Comparison of ENCODE assay signal across 15 cellular contexts in the genomic region with DNA sequence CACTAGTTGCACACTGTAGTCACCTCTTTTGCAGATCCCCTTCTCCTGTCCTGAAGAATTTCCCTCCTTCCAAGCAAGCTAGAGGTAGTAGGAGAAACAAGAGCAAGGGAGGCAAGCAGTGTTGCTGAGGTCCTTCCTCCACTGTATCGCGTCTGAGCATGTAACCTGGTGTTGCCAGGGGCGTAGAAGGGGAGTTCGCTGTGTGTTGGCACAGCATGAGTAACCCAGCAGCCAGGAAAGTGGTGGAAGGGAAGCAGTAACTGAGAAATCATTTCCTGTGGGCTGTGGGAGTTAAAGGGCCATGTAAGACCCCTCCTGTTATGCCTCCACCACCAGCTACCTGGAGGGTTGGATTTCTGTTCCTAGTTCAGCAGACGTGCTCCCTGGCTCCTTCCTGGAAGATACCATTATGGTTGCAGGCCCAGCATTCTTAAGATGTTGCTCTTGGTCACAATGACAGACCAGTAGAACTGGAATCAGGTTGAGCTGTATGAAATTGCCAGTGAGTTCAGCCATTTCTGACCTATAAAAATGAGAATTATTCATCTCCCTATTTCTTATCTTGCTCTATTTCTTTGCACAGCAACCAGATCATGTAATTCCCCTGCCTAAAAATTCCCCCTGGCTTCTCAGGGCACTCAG.
DNase-seq lines count a peak whose midpoint lies in the region; ATAC-seq and TF ChIP-seq lines count a peak whose summit lies in the region.
"Had no signal": no experiment of that assay in that cellular context is flagged by ENCODE, and none has a peak within 500 bp of the region (broad histone marks: within the 10 kb centered on the region; RNA-seq: fewer than 3 reads in every experiment).

No MANE protein-coding gene starts in this region.

- no peak overlapping the region for H3K4me3 ChIP-seq in mammary epithelial cell (replicated peaks in 1 of 3; ENCODE audit: insufficient read depth in 1 of 3, low read depth in 2 of 3, low read length in 3 of 3)
- no peak overlapping the region for H3K4me3 ChIP-seq in esophagus muscularis mucosa
- H3K4me3 ChIP-seq in tibial artery: no peak overlapping the region
- H3K4me3 ChIP-seq: GM23338 had no signal

- peaks cover 3% of the 10 kb centered on the region for H3K36me3 ChIP-seq in mammary epithelial cell (ENCODE audit: insufficient read depth, low read length)
- no peaks in the 10 kb centered on the region for H3K36me3 ChIP-seq in esophagus muscularis mucosa
- H3K36me3 ChIP-seq in tibial artery: no peaks in the 10 kb centered on the region

- H3K9me3 ChIP-seq in mammary epithelial cell (replicated peaks; ENCODE audit: insufficient read depth, low read length): no peaks in the 10 kb centered on the region
- H3K9me3 ChIP-seq in esophagus muscularis mucosa: no peaks in the 10 kb centered on the region
- no peaks in the 10 kb centered on the region for H3K9me3 ChIP-seq in tibial artery

- DNase-seq in KBM-7 (peak; percentile 27), mammary epithelial cell (peak; percentile 46), esophagus muscularis mucosa (ENCODE audit: extremely low spot score) (peak; percentile 89), kidney tubule cell (ENCODE audit: low spot score) (peak; percentile 7), iPS-NIHi7 (ENCODE audit: extremely low spot score) (no peak), tibial artery (no peak), mesothelial cell of epicardium (ENCODE audit: low spot score in 2 of 2, unreplicated experiment in 2 of 2) (no peak)
- DNase-seq: C1 segment of cervical spinal cord; Calu3; CD4-positive, alpha-beta T cell; DMS79; H9 had no signal

- CTCF ChIA-PET in mammary epithelial cell (lab: Charles Lee; ENCODE audit: low non-redundant PET): no interaction called here

- H3K27ac Mint-ChIP-seq in mesothelial cell of epicardium: no peak overlapping the region
- H3K27ac Mint-ChIP-seq: B cell; CD4-positive, alpha-beta T cell; GM23338 had no signal

- peak overlapping the region; percentile 61 for H2AFZ ChIP-seq in mammary epithelial cell (ENCODE audit: low read depth, low read length)
- H2AFZ ChIP-seq: GM23338 had no signal

- dilution Hi-C loops in mammary epithelial cell (cut with HindIII; ENCODE audit: low sequenced_read_pairs): no loop called here

- no peak for TF ChIP-seq POLR2A in esophagus muscularis mucosa (IDR thresholded peaks at IDR 0.05; ENCODE audit: low read depth)

- in situ Hi-C loops in KBM-7 (cut with MboI; ENCODE audit: low pct_unique_long_range_greater_than_20kb, low sequenced_read_pairs) (no loop called here), mammary epithelial cell (cut with MboI; ENCODE audit: low sequenced_read_pairs in 2 of 2) (no loop called here)

- 56% methylated on average over 1 of the region's 5 CpGs for WGBS in mammary epithelial cell (ENCODE audit: low coverage, missing lambda C conversion rate)
- 72% methylated on average over 5 of the region's 5 CpGs for WGBS in esophagus muscularis mucosa

- no TSS peak for BruUV-seq in mammary epithelial cell (replicated peaks; lab: Mats Ljungman, UMichigan)

- H3K4me1 Mint-ChIP-seq in mesothelial cell of epicardium: peaks cover 7% of the 10 kb centered on the region

- H4K20me1 ChIP-seq in mammary epithelial cell (ENCODE audit: insufficient read depth, low read length): no peaks in the 10 kb centered on the region

- peaks cover 72% of the 10 kb centered on the region for H3K27me3 Mint-ChIP-seq in mesothelial cell of epicardium (ENCODE audit: low read depth)

- H3K4me2 ChIP-seq in mammary epithelial cell (ENCODE audit: insufficient read depth, low read depth, low read length): peak overlapping the region; percentile 11
- H3K4me2 ChIP-seq: GM23338 had no signal

- TF ChIP-seq CTCF in mammary epithelial cell (conservative IDR thresholded peaks at IDR 0.05 in 1 of 2, IDR thresholded peaks at IDR 0.05 in 1 of 2; ENCODE audit: extremely low read depth in 1 of 2, insufficient read depth in 1 of 2, low read depth in 1 of 2, low read length in 2 of 2) (no peak), esophagus muscularis mucosa (IDR thresholded peaks at IDR 0.05) (no peak), tibial artery (IDR thresholded peaks at IDR 0.05) (no peak), mesothelial cell of epicardium (IDR thresholded peaks at IDR 0.05; ENCODE audit: unreplicated experiment) (no peak)

- peaks cover 13% of the 10 kb centered on the region for H3K4me1 ChIP-seq in mammary epithelial cell (ENCODE audit: insufficient read depth, low read length)
- H3K4me1 ChIP-seq in esophagus muscularis mucosa: peaks cover 7 to 11% (median 10%) of the 10 kb centered on the region in 4 donors
- H3K4me1 ChIP-seq in tibial artery: peaks cover 0 to 10% (median 7%) of the 10 kb centered on the region in 4 donors

- H3K27ac ChIP-seq in mammary epithelial cell (ENCODE audit: insufficient read depth, low read depth, low read length) (no peak overlapping the region), esophagus muscularis mucosa (replicated peaks in 1 of 4) (no peak overlapping the region), tibial artery (no peak overlapping the region)

- intact Hi-C loops in mammary epithelial cell (cut with micrococcal nuclease) (no loop called here), esophagus muscularis mucosa (cut with DNase I) (no loop called here), tibial artery (cut with DNase I; ENCODE audit: low total_unique reads) (no loop called here)

- H3K4me3 Mint-ChIP-seq in mesothelial cell of epicardium: no peak overlapping the region
- H3K4me3 Mint-ChIP-seq: B cell; CD4-positive, alpha-beta T cell; GM23338; H9 had no signal

- no peaks in the 10 kb centered on the region for H3K36me3 Mint-ChIP-seq in mesothelial cell of epicardium

- no peaks in the 10 kb centered on the region for H3K79me2 ChIP-seq in mammary epithelial cell (ENCODE audit: insufficient read depth, low read length)

- TF ChIP-seq EP300 in esophagus muscularis mucosa (IDR thresholded peaks at IDR 0.05): no peak

- H3K27me3 ChIP-seq in mammary epithelial cell (ENCODE audit: insufficient read depth, low read length) (no peaks in the 10 kb centered on the region), esophagus muscularis mucosa (peaks cover 0 to 72% (median 14%) of the 10 kb centered on the region in 4 donors), tibial artery (peaks cover 0 to 48% of the 10 kb centered on the region in 2 donors)

- H3K9ac ChIP-seq in mammary epithelial cell (ENCODE audit: insufficient read depth, low read length): no peak overlapping the region

- ATAC-seq in GM21576 (IDR thresholded peaks at IDR 0.05; ENCODE audit: unreplicated experiment): no peak
- ATAC-seq: GM23338 had no signal

- no peaks in the 10 kb centered on the region for H3K9me3 Mint-ChIP-seq in mesothelial cell of epicardium
- H3K9me3 Mint-ChIP-seq: CD4-positive, alpha-beta T cell; GM23338; H9 had no signal

Comparison
In these comparisons a context has a peak if more than half of its experiments do, and no peak if none do; other contexts are left out.
1. DNase-seq: peak in KBM-7 (single experiment), mammary epithelial cell (single experiment), esophagus muscularis mucosa (single experiment) and kidney tubule cell (single experiment); none in iPS-NIHi7 (single experiment), tibial artery (0 of 2) and mesothelial cell of epicardium (0 of 2).